Comparison of ENCODE assay signal across 8 cellular contexts in the genomic region with DNA sequence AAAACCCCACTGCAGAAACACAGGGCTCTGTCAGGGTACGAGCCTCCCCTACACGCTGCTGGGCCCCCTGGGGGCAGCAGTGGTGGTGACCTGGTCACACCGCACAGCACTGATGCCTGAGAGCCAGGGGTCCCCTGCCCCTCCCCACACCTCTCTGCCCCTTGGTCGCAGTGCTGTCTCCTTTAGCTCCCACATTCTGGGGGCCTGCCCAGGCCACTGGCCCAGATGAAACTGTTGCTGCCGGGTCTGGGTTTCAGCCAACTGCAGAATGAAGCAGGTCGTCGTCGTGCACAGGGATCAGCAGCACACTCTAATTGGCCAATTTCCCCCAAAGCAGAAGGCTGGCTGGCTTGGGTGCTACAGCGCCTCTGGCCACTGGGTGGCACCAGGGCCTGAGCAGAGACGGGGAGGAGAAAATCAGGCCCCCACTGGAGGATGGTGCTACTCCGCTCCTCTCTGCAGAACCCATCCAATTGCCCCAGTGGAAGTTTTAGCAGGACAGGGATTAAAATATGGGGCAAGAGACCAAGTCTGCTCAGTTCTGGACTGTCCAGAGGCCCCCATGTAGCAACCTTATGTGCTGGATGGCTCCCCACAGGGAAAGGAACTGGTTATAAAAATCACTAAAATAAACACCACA. TPM values are rescaled to one million over a fixed set of nuclear protein-coding genes. Genes with fewer than 3 reads are reported as not detected.
DNase-seq lines count a peak whose midpoint lies in the region; ATAC-seq and TF ChIP-seq lines count a peak whose summit lies in the region.

No MANE protein-coding gene starts in this region.

- BruUV-seq in Caco-2 (replicated peaks; lab: Mats Ljungman, UMichigan): no TSS peak

- H3K36me3 ChIP-seq in Caco-2 (ENCODE audit: control insufficient read depth, insufficient read depth, low read length) (peaks cover 14% of the 10 kb centered on the region), stomach smooth muscle (ENCODE audit: control insufficient read depth in 2 of 2, insufficient read depth in 2 of 2, low read length in 2 of 2) (peaks cover 32 to 37% of the 10 kb centered on the region in 2 donors)

- ATAC-seq in GM21423 (IDR thresholded peaks at IDR 0.05; ENCODE audit: unreplicated experiment): peak; percentile 62

- no peaks in the 10 kb centered on the region for H3K9me3 ChIP-seq in Caco-2
- no peaks in the 10 kb centered on the region for H3K9me3 ChIP-seq in stomach smooth muscle (ENCODE audit: control insufficient read depth in 2 of 2, low read length in 2 of 2)

- no peak overlapping the region for H3K4me3 ChIP-seq in Caco-2 (ENCODE audit: low read depth, low read length)
- H3K4me3 ChIP-seq in fibroblast of the aortic adventitia (ENCODE audit: low read depth, low read length): no peak overlapping the region
- peak overlapping the region; percentile 41 to 47 for H3K4me3 ChIP-seq in stomach smooth muscle (ENCODE audit: low read length in 2 of 2)

- H3K9ac ChIP-seq in stomach smooth muscle (ENCODE audit: low read length in 2 of 2): no peak overlapping the region

- peak overlapping the region; percentile 11 for H3K27ac ChIP-seq in stomach smooth muscle (ENCODE audit: low read length)

- H3K27ac Mint-ChIP-seq in Caco-2 (ENCODE audit: unreplicated experiment): peak overlapping the region; percentile 82
- H3K27ac Mint-ChIP-seq in neural crest cell (ENCODE audit: unreplicated experiment): no peak overlapping the region

- H3K36me3 Mint-ChIP-seq in Caco-2 (ENCODE audit: insufficient read depth, unreplicated experiment) (peaks cover 100% of the 10 kb centered on the region), neural crest cell (ENCODE audit: low read depth) (peaks cover 14% of the 10 kb centered on the region)

- H3K4me3 Mint-ChIP-seq in Caco-2 (ENCODE audit: unreplicated experiment) (peak overlapping the region; percentile 28), neural crest cell (peak overlapping the region; percentile 38)

- CTCF ChIA-PET in Caco-2 (lab: Charles Lee): interaction anchor here (0.5 to 2.6 kb wide), 6 partner anchors 13 to 109 kb away, joined by 3 to 13 read pairs (median 3); no protein-coding TSS in a partner anchor

- H3K4me1 ChIP-seq in Caco-2 (peaks cover 13% of the 10 kb centered on the region), stomach smooth muscle (ENCODE audit: control insufficient read depth, insufficient read depth, low read length) (peaks cover 30% of the 10 kb centered on the region)

- peak; percentile 87 to 92 for DNase-seq in Caco-2
- DNase-seq in KG1 (lab: John Stamatoyannopoulos, UW): peak; percentile 23
- peak; percentile 62 for DNase-seq in RPMI8226
- peak; percentile 58 for DNase-seq in activated T-helper 9 cell treated with anti-CD3 and anti-CD28 coated beads, Interleukin-2, amount 50 U/mL, for 16 hours (ENCODE audit: low read depth)
- DNase-seq in fibroblast of the aortic adventitia (ENCODE audit: low read depth): peak; percentile 68
- DNase-seq in neural crest cell (ENCODE audit: low read depth, low spot score): peak; percentile 69

- H3K4me1 Mint-ChIP-seq in Caco-2 (ENCODE audit: low read depth, unreplicated experiment) (peaks cover 28% of the 10 kb centered on the region), neural crest cell (peaks cover 14% of the 10 kb centered on the region)

- POLR2A ChIA-PET in Caco-2 (lab: Charles Lee): no interaction called here

- H3K27me3 Mint-ChIP-seq in Caco-2 (ENCODE audit: insufficient read depth, unreplicated experiment): no peaks in the 10 kb centered on the region
- H3K27me3 Mint-ChIP-seq in neural crest cell (ENCODE audit: low read depth): no peaks in the 10 kb centered on the region

- H3K27me3 ChIP-seq in Caco-2 (replicated peaks; ENCODE audit: control insufficient read depth, insufficient read depth, low read length) (no peaks in the 10 kb centered on the region), stomach smooth muscle (ENCODE audit: control insufficient read depth in 1 of 2, insufficient read depth in 2 of 2, low read length in 2 of 2) (no peaks in the 10 kb centered on the region)

- TF ChIP-seq CTCF in Caco-2 (IDR thresholded peaks at IDR 0.05; ENCODE audit: insufficient read depth in 1 of 2, low read depth in 1 of 2, low read length in 1 of 2, severe bottlenecking in 1 of 2, unreplicated experiment in 1 of 2) (peak; percentile 99 to 100), fibroblast of the aortic adventitia (IDR thresholded peaks at IDR 0.05; ENCODE audit: insufficient read depth, low read length) (peak; percentile 96), neural crest cell (conservative IDR thresholded peaks at IDR 0.05) (peak; percentile 83)

- no peaks in the 10 kb centered on the region for H3K9me3 Mint-ChIP-seq in Caco-2 (ENCODE audit: unreplicated experiment)
- no peaks in the 10 kb centered on the region for H3K9me3 Mint-ChIP-seq in neural crest cell

- intact Hi-C loops in Caco-2 (cut with micrococcal nuclease; ENCODE audit: unreplicated experiment): loop anchor here (1.0 kb wide), 4 partner anchors 21 to 109 kb away; no protein-coding TSS in a partner anchor

RNA-seq across cellular contexts. Expression of a gene that starts 26.1 kb away (rescaled TPM):
- total RNA-seq in Caco-2 (2022) (120 and 122 TPM in 2 replicates), fibroblast of the aortic adventitia (ENCODE audit: low replicate concordance) (48.4 TPM in 2 replicates), neural crest cell (72.0 TPM in 2 replicates)

RNA-seq across cellular contexts. Expression of a gene that starts 37.8 kb away (rescaled TPM):
- total RNA-seq in Caco-2 (2022): 129 and 133 TPM in 2 replicates
- total RNA-seq in fibroblast of the aortic adventitia (ENCODE audit: low replicate concordance): 27.7 and 35.4 TPM in 2 replicates
- 62.3 and 65.6 TPM in 2 replicates for total RNA-seq in neural crest cell

RNA-seq across cellular contexts. Expression of a gene that starts 38.5 kb away (rescaled TPM):
- 14.6 and 15.1 TPM in 2 replicates for total RNA-seq in Caco-2 (2022)
- 23.7 and 27.9 TPM in 2 replicates for total RNA-seq in fibroblast of the aortic adventitia (ENCODE audit: low replicate concordance)
- total RNA-seq in neural crest cell: 17.5 and 17.6 TPM in 2 replicates

RNA-seq across cellular contexts. Expression of a gene that starts 52.3 kb away (rescaled TPM):
- total RNA-seq in Caco-2 (2022) (64.7 and 77.4 TPM in 2 replicates), fibroblast of the aortic adventitia (ENCODE audit: low replicate concordance) (0.41 and 2.0 TPM in 2 replicates), neural crest cell (1.2 and 1.4 TPM in 2 replicates)

Comparison
In these comparisons a context has a peak if more than half of its experiments do, and no peak if none do; other contexts are left out.
1. DNase-seq: peak in every context shown above with its lines; median percentile 90 in Caco-2; 69 in neural crest cell; 68 in fibroblast of the aortic adventitia; 62 in RPMI8226; 58 in activated T-helper 9 cell treated with anti-CD3 and anti-CD28 coated beads, Interleukin-2, amount 50 U/mL, for 16 hours; 23 in KG1.
2. H3K4me3 ChIP-seq: peak in stomach smooth muscle (2 of 2); none in Caco-2 (single experiment) and fibroblast of the aortic adventitia (single experiment).
3. Peak in every context shown above with its lines, with median percentiles within 50 percentile points of each other: CTCF ChIP-seq.